19 cellular contexts compared by ENCODE assay signal in genomic region chr1:11765661-11766428, GRCh38. TPM values are rescaled to one million over a fixed set of nuclear protein-coding genes. Genes with fewer than 3 reads are reported as not detected.
DNase-seq lines count a peak whose midpoint lies in the region; ATAC-seq and TF ChIP-seq lines count a peak whose summit lies in the region.
"Had no signal": no experiment of that assay in that cellular context is flagged by ENCODE, and none has a peak within 500 bp of the region (broad histone marks: within the 10 kb centered on the region; RNA-seq: fewer than 3 reads in every experiment).

No MANE protein-coding gene starts in this region.

- H3K36me3 ChIP-seq in heart left ventricle: no peaks in the 10 kb centered on the region
- H3K36me3 ChIP-seq in hepatocyte (replicated peaks; ENCODE audit: insufficient read depth, low read depth): no peaks in the 10 kb centered on the region
- H3K36me3 ChIP-seq in neural progenitor cell: no peaks in the 10 kb centered on the region
- H3K36me3 ChIP-seq: BLaER1 had no signal

- H3K27ac Mint-ChIP-seq in neural progenitor cell: peak overlapping the region; percentile 7
- no peak overlapping the region for H3K27ac Mint-ChIP-seq in stimulated activated memory B cell treated with anti-CD40 and anti-IgM and Interleukin-4, amounts not matched to agents 10 μg/mL and 1 μg/mL and 100 μg/mL, for 72 hours
- H3K27ac Mint-ChIP-seq: CD8-positive, alpha-beta memory T cell had no signal

- intact Hi-C loops in left cardiac atrium (cut with DNase I) (no loop called here), heart left ventricle (cut with DNase I) (no loop called here), head of caudate nucleus (cut with DNase I) (no loop called here)

- H3K4me2 ChIP-seq in hepatocyte (no peak overlapping the region), neural progenitor cell (no peak overlapping the region)
- H3K4me2 ChIP-seq: BLaER1 had no signal

- H3K9ac ChIP-seq in neural progenitor cell: no peak overlapping the region
- H3K9ac ChIP-seq: BLaER1, GM23248 had no signal

- H3K9me2 ChIP-seq in hepatocyte (replicated peaks; ENCODE audit: insufficient read depth): no peaks in the 10 kb centered on the region

- H2AFZ ChIP-seq in hepatocyte (no peak overlapping the region), neural progenitor cell (replicated peaks) (no peak overlapping the region)
- H2AFZ ChIP-seq: GM23248 had no signal

- H3K36me3 Mint-ChIP-seq in neural progenitor cell: no peaks in the 10 kb centered on the region
- no peaks in the 10 kb centered on the region for H3K36me3 Mint-ChIP-seq in stimulated activated memory B cell treated with anti-CD40 and anti-IgM and Interleukin-4, amounts not matched to agents 10 μg/mL and 1 μg/mL and 100 μg/mL, for 72 hours
- H3K36me3 Mint-ChIP-seq: CD8-positive, alpha-beta memory T cell had no signal

- H3K4me3 ChIP-seq in heart left ventricle (no peak overlapping the region), hepatocyte (no peak overlapping the region), neural progenitor cell (no peak overlapping the region)
- H3K4me3 ChIP-seq: BLaER1, GM23248 had no signal

- H3K27me3 Mint-ChIP-seq in neural progenitor cell (ENCODE audit: insufficient read depth, low read depth): peaks cover 17% of the 10 kb centered on the region
- peaks cover 44% of the 10 kb centered on the region for H3K27me3 Mint-ChIP-seq in stimulated activated memory B cell treated with anti-CD40 and anti-IgM and Interleukin-4, amounts not matched to agents 10 μg/mL and 1 μg/mL and 100 μg/mL, for 72 hours

- TF ChIP-seq CTCF in heart left ventricle (IDR thresholded peaks at IDR 0.05): no peak
- TF ChIP-seq CTCF in hepatocyte (IDR thresholded peaks at IDR 0.05; ENCODE audit: poor library complexity): no peak
- no peak for TF ChIP-seq CTCF in neural progenitor cell (IDR thresholded peaks at IDR 0.05)

- H3F3A ChIP-seq in neural progenitor cell (ENCODE audit: low read depth): peaks cover 16% of the 10 kb centered on the region

- no peak overlapping the region for H3K4me3 Mint-ChIP-seq in neural progenitor cell
- H3K4me3 Mint-ChIP-seq in stimulated activated memory B cell treated with anti-CD40 and anti-IgM and Interleukin-4, amounts not matched to agents 10 μg/mL and 1 μg/mL and 100 μg/mL, for 72 hours: no peak overlapping the region
- H3K4me3 Mint-ChIP-seq: CD8-positive, alpha-beta memory T cell had no signal

- peaks cover 20% of the 10 kb centered on the region for H3K4me1 Mint-ChIP-seq in neural progenitor cell
- no peaks in the 10 kb centered on the region for H3K4me1 Mint-ChIP-seq in stimulated activated memory B cell treated with anti-CD40 and anti-IgM and Interleukin-4, amounts not matched to agents 10 μg/mL and 1 μg/mL and 100 μg/mL, for 72 hours

- peak; percentile 17 for DNase-seq in left cardiac atrium
- no peak for DNase-seq in heart left ventricle
- peak; percentile 3 for DNase-seq in hepatocyte (ENCODE audit: low spot score)
- DNase-seq in neural progenitor cell (ENCODE audit: low spot score): no peak
- no peak for DNase-seq in head of caudate nucleus
- no peak for DNase-seq in OCI-M1 (lab: John Stamatoyannopoulos, UW)
- DNase-seq in NCI-H2081 (lab: John Stamatoyannopoulos, UW): no peak
- DNase-seq: 8988T; CD8-positive, alpha-beta memory T cell; COR-L47; GM23248; HCEC 1CT; IMR-90 had no signal

- ATAC-seq in left cardiac atrium (no peak), heart left ventricle (no peak)
- peak; percentile 41 for ATAC-seq in stimulated activated memory B cell treated with anti-CD40 and anti-IgM and Interleukin-4, amounts not matched to agents 10 μg/mL and 1 μg/mL and 100 μg/mL, for 72 hours

- H3K9me3 ChIP-seq in heart left ventricle (no peaks in the 10 kb centered on the region), hepatocyte (ENCODE audit: low read depth) (no peaks in the 10 kb centered on the region), neural progenitor cell (ENCODE audit: low read depth) (no peaks in the 10 kb centered on the region)
- H3K9me3 ChIP-seq: BLaER1 had no signal

- H3K4me1 ChIP-seq in heart left ventricle (peaks cover 0 to 15% (median 6%) of the 10 kb centered on the region in 12 donors), hepatocyte (ENCODE audit: insufficient read depth) (no peaks in the 10 kb centered on the region), neural progenitor cell (peaks cover 17% of the 10 kb centered on the region)

- H3K27me3 ChIP-seq in heart left ventricle (peaks cover 6 to 21% (median 14%) of the 10 kb centered on the region in 9 donors), hepatocyte (peaks cover 18% of the 10 kb centered on the region), neural progenitor cell (peaks cover 43% of the 10 kb centered on the region)

- H3K9me3 Mint-ChIP-seq in neural progenitor cell: no peaks in the 10 kb centered on the region
- no peaks in the 10 kb centered on the region for H3K9me3 Mint-ChIP-seq in stimulated activated memory B cell treated with anti-CD40 and anti-IgM and Interleukin-4, amounts not matched to agents 10 μg/mL and 1 μg/mL and 100 μg/mL, for 72 hours
- H3K9me3 Mint-ChIP-seq: CD8-positive, alpha-beta memory T cell had no signal

- no peak for TF ChIP-seq POLR2A in heart left ventricle (IDR thresholded peaks at IDR 0.05)

- 90 to 92% (median 91%) methylated on average over 8 to 19 of the region's 19 CpGs for WGBS in heart left ventricle, 4 donors
- 92% methylated on average over 19 of the region's 19 CpGs for WGBS in hepatocyte (ENCODE audit: low lambda C conversion rate, missing lambda C conversion rate)

- H3K27ac ChIP-seq in heart left ventricle (no peak overlapping the region), hepatocyte (no peak overlapping the region), neural progenitor cell (no peak overlapping the region)
- H3K27ac ChIP-seq: BLaER1, GM23248, HL-60 had no signal

- H4K20me1 ChIP-seq in hepatocyte (ENCODE audit: insufficient read depth, poor library complexity, severe bottlenecking) (no peaks in the 10 kb centered on the region), neural progenitor cell (ENCODE audit: low read depth) (no peaks in the 10 kb centered on the region)
- H4K20me1 ChIP-seq: BLaER1 had no signal

- no peaks in the 10 kb centered on the region for H3K79me2 ChIP-seq in hepatocyte
- no peaks in the 10 kb centered on the region for H3K79me2 ChIP-seq in neural progenitor cell (ENCODE audit: low read depth)

RNA-seq across cellular contexts. Expression of gene C1orf167, which starts 3.9 kb away (rescaled TPM):
- total RNA-seq in left cardiac atrium: 1 to 10 TPM; 1.2 to 1.3 TPM
- 1 to 10 TPM; 1.5 to 7.6 (median 3.1) TPM for total RNA-seq in heart left ventricle
- polyA plus RNA-seq in heart left ventricle: 1 to 10 TPM; 4.1 to 4.9 TPM
- total RNA-seq in hepatocyte: not detected in 2 replicates
- 0.37 TPM in 1 of 2 replicates, not detected in the other for polyA plus RNA-seq in hepatocyte
- 0.22 TPM in 1 of 2 replicates, not detected in the other for total RNA-seq in neural progenitor cell (ENCODE audit: low replicate concordance)
- total RNA-seq: A673; CD8-positive, alpha-beta memory T cell; GM23248; H4; HT1080 had no signal

RNA-seq across cellular contexts. Expression of gene AGTRAP, which starts 29.9 kb away (rescaled TPM):
- 10 to 100 TPM; 25.4 to 25.7 TPM for total RNA-seq in left cardiac atrium
- total RNA-seq in heart left ventricle: 10 to 100 TPM; 11.8 to 36.7 (median 24.5) TPM
- 100 to 1,000 TPM in 1 of 2 donors, 10 to 100 TPM in 1; 18.2 to 134 TPM for polyA plus RNA-seq in heart left ventricle
- total RNA-seq in hepatocyte: 30.5 and 34.2 TPM in 2 replicates
- 71.9 and 77.5 TPM in 2 replicates for polyA plus RNA-seq in hepatocyte
- 12.4 and 67.7 TPM in 2 replicates for total RNA-seq in neural progenitor cell (ENCODE audit: low replicate concordance)

RNA-seq across cellular contexts. Expression of gene MTHFR, which starts 39.9 kb away (rescaled TPM):
- total RNA-seq in left cardiac atrium (10 to 100 TPM; 40.1 to 64.3 TPM), heart left ventricle (10 to 100 TPM; 26.9 to 61.2 (median 38.1) TPM), hepatocyte (29.3 and 31.0 TPM in 2 replicates), neural progenitor cell (ENCODE audit: low replicate concordance) (7.0 and 14.3 TPM in 2 replicates)
- polyA plus RNA-seq in heart left ventricle (10 to 100 TPM; 21.9 to 45.9 TPM), hepatocyte (17.6 and 25.7 TPM in 2 replicates)

RNA-seq across cellular contexts. Expression of gene CLCN6, which starts 40.1 kb away (rescaled TPM):
- total RNA-seq in left cardiac atrium (10 to 100 TPM; 32.1 to 49.0 TPM), heart left ventricle (10 to 100 TPM; 11.6 to 21.5 (median 17.2) TPM), hepatocyte (14.1 and 15.3 TPM in 2 replicates), neural progenitor cell (ENCODE audit: low replicate concordance) (10.3 and 15.6 TPM in 2 replicates)
- polyA plus RNA-seq in heart left ventricle (10 to 100 TPM; 10.2 to 17.2 TPM), hepatocyte (23.6 and 34.2 TPM in 2 replicates)

Comparison
In these comparisons a context has a peak if more than half of its experiments do, and no peak if none do; other contexts are left out.
1. DNase-seq: peak in left cardiac atrium (single experiment) and hepatocyte (single experiment); none in heart left ventricle (0 of 5), neural progenitor cell (single experiment), head of caudate nucleus (0 of 42), OCI-M1 (single experiment) and NCI-H2081 (0 of 2).